Comparison of ENCODE assay signal across 2 cellular contexts in the genomic region with DNA sequence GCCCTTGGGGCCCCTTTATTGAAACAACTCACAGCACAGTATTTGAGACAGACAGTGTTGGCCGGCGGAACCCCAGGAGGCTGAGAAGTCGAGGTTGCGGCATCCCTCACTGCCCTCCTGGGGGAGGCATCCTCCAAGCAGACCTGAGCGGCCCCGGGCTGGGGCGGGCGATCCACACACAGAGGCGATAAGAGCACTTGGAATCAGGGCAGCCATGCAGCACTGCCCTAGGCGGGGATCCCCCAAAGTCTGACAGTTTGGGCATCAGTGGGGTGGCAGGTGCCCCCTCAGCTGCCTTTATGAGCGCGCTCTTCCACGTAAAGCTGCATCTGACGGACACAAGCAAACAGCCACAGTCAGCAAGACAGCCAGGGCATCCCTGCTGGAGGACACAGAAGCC.
TF ChIP-seq lines count a peak whose summit lies in the region.

No MANE protein-coding gene starts in this region.

TF ChIP-seq in GM23338, 12 proteins besides CTCF, POLR2A, EP300 and RAD21:
- TF ChIP-seq, protein P1, sequence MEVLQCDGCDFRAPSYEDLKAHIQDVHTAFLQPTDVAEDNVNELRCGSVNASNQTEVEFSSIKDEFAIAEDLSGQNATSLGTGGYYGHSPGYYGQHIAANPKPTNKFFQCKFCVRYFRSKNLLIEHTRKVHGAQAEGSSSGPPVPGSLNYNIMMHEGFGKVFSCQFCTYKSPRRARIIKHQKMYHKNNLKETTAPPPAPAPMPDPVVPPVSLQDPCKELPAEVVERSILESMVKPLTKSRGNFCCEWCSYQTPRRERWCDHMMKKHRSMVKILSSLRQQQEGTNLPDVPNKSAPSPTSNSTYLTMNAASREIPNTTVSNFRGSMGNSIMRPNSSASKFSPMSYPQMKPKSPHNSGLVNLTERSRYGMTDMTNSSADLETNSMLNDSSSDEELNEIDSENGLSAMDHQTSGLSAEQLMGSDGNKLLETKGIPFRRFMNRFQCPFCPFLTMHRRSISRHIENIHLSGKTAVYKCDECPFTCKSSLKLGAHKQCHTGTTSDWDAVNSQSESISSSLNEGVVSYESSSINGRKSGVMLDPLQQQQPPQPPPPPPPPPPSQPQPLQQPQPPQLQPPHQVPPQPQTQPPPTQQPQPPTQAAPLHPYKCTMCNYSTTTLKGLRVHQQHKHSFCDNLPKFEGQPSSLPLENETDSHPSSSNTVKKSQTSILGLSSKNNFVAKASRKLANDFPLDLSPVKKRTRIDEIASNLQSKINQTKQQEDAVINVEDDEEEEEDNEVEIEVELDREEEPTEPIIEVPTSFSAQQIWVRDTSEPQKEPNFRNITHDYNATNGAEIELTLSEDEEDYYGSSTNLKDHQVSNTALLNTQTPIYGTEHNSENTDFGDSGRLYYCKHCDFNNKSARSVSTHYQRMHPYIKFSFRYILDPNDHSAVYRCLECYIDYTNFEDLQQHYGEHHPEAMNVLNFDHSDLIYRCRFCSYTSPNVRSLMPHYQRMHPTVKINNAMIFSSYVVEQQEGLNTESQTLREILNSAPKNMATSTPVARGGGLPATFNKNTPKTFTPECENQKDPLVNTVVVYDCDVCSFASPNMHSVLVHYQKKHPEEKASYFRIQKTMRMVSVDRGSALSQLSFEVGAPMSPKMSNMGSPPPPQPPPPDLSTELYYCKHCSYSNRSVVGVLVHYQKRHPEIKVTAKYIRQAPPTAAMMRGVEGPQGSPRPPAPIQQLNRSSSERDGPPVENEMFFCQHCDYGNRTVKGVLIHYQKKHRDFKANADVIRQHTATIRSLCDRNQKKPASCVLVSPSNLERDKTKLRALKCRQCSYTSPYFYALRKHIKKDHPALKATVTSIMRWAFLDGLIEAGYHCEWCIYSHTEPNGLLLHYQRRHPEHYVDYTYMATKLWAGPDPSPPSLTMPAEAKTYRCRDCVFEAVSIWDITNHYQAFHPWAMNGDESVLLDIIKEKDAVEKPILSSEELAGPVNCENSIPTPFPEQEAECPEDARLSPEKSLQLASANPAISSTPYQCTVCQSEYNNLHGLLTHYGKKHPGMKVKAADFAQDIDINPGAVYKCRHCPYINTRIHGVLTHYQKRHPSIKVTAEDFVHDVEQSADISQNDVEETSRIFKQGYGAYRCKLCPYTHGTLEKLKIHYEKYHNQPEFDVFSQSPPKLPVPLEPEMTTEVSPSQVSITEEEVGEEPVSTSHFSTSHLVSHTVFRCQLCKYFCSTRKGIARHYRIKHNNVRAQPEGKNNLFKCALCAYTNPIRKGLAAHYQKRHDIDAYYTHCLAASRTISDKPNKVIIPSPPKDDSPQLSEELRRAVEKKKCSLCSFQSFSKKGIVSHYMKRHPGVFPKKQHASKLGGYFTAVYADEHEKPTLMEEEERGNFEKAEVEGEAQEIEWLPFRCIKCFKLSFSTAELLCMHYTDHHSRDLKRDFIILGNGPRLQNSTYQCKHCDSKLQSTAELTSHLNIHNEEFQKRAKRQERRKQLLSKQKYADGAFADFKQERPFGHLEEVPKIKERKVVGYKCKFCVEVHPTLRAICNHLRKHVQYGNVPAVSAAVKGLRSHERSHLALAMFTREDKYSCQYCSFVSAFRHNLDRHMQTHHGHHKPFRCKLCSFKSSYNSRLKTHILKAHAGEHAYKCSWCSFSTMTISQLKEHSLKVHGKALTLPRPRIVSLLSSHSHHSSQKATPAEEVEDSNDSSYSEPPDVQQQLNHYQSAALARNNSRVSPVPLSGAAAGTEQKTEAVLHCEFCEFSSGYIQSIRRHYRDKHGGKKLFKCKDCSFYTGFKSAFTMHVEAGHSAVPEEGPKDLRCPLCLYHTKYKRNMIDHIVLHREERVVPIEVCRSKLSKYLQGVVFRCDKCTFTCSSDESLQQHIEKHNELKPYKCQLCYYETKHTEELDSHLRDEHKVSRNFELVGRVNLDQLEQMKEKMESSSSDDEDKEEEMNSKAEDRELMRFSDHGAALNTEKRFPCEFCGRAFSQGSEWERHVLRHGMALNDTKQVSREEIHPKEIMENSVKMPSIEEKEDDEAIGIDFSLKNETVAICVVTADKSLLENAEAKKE (CRISPR knock-in tag; IDR thresholded peaks at IDR 0.05) = no peak
- TF ChIP-seq, protein P2, sequence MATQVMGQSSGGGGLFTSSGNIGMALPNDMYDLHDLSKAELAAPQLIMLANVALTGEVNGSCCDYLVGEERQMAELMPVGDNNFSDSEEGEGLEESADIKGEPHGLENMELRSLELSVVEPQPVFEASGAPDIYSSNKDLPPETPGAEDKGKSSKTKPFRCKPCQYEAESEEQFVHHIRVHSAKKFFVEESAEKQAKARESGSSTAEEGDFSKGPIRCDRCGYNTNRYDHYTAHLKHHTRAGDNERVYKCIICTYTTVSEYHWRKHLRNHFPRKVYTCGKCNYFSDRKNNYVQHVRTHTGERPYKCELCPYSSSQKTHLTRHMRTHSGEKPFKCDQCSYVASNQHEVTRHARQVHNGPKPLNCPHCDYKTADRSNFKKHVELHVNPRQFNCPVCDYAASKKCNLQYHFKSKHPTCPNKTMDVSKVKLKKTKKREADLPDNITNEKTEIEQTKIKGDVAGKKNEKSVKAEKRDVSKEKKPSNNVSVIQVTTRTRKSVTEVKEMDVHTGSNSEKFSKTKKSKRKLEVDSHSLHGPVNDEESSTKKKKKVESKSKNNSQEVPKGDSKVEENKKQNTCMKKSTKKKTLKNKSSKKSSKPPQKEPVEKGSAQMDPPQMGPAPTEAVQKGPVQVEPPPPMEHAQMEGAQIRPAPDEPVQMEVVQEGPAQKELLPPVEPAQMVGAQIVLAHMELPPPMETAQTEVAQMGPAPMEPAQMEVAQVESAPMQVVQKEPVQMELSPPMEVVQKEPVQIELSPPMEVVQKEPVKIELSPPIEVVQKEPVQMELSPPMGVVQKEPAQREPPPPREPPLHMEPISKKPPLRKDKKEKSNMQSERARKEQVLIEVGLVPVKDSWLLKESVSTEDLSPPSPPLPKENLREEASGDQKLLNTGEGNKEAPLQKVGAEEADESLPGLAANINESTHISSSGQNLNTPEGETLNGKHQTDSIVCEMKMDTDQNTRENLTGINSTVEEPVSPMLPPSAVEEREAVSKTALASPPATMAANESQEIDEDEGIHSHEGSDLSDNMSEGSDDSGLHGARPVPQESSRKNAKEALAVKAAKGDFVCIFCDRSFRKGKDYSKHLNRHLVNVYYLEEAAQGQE (IDR thresholded peaks at IDR 0.05; ENCODE audit: unreplicated experiment) = no peak
- no peak for TF ChIP-seq EZH2phosphoT487 (IDR thresholded peaks at IDR 0.05; ENCODE audit: unreplicated experiment)
- no peak for TF ChIP-seq STAT1 (IDR thresholded peaks at IDR 0.05; ENCODE audit: unreplicated experiment)
- TF ChIP-seq CREB1 (CRISPR knock-in tag; IDR thresholded peaks at IDR 0.05; ENCODE audit: low read depth) = no peak
- TF ChIP-seq, protein P3, sequence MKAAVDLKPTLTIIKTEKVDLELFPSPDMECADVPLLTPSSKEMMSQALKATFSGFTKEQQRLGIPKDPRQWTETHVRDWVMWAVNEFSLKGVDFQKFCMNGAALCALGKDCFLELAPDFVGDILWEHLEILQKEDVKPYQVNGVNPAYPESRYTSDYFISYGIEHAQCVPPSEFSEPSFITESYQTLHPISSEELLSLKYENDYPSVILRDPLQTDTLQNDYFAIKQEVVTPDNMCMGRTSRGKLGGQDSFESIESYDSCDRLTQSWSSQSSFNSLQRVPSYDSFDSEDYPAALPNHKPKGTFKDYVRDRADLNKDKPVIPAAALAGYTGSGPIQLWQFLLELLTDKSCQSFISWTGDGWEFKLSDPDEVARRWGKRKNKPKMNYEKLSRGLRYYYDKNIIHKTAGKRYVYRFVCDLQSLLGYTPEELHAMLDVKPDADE (IDR thresholded peaks at IDR 0.05) = no peak
- TF ChIP-seq EZH2 (IDR thresholded peaks at IDR 0.05; ENCODE audit: low read depth, unreplicated experiment) = no peak
- TF ChIP-seq ZNF114 (CRISPR knock-in tag; IDR thresholded peaks at IDR 0.05) = no peak
- no peak for TF ChIP-seq NANOG (IDR thresholded peaks at IDR 0.05; ENCODE audit: borderline replicate concordance)

TF ChIP-seq in GM12878, 131 proteins besides CTCF, POLR2A, EP300 and RAD21:
- TF ChIP-seq, protein P4, sequence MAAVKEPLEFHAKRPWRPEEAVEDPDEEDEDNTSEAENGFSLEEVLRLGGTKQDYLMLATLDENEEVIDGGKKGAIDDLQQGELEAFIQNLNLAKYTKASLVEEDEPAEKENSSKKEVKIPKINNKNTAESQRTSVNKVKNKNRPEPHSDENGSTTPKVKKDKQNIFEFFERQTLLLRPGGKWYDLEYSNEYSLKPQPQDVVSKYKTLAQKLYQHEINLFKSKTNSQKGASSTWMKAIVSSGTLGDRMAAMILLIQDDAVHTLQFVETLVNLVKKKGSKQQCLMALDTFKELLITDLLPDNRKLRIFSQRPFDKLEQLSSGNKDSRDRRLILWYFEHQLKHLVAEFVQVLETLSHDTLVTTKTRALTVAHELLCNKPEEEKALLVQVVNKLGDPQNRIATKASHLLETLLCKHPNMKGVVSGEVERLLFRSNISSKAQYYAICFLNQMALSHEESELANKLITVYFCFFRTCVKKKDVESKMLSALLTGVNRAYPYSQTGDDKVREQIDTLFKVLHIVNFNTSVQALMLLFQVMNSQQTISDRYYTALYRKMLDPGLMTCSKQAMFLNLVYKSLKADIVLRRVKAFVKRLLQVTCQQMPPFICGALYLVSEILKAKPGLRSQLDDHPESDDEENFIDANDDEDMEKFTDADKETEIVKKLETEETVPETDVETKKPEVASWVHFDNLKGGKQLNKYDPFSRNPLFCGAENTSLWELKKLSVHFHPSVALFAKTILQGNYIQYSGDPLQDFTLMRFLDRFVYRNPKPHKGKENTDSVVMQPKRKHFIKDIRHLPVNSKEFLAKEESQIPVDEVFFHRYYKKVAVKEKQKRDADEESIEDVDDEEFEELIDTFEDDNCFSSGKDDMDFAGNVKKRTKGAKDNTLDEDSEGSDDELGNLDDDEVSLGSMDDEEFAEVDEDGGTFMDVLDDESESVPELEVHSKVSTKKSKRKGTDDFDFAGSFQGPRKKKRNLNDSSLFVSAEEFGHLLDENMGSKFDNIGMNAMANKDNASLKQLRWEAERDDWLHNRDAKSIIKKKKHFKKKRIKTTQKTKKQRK (IDR thresholded peaks at IDR 0.05; ENCODE audit: low read depth, low read length) = no peak
- no peak for TF ChIP-seq IKZF1 (conservative IDR thresholded peaks at IDR 0.05)
- TF ChIP-seq, protein P5, sequence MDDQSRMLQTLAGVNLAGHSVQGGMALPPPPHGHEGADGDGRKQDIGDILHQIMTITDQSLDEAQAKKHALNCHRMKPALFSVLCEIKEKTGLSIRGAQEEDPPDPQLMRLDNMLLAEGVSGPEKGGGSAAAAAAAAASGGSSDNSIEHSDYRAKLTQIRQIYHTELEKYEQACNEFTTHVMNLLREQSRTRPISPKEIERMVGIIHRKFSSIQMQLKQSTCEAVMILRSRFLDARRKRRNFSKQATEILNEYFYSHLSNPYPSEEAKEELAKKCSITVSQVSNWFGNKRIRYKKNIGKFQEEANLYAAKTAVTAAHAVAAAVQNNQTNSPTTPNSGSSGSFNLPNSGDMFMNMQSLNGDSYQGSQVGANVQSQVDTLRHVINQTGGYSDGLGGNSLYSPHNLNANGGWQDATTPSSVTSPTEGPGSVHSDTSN (IDR thresholded peaks at IDR 0.05; ENCODE audit: insufficient replicate concordance, low read depth, low read length) = no peak
- no peak for TF ChIP-seq RBBP5 (conservative IDR thresholded peaks at IDR 0.05)
- no peak for TF ChIP-seq SIN3A (IDR thresholded peaks at IDR 0.05; ENCODE audit: low read depth, low read length)
- TF ChIP-seq POLR2AphosphoS5 (IDR thresholded peaks at IDR 0.05; ENCODE audit: low read length) = no peak
- no peak for TF ChIP-seq TCF7 (IDR thresholded peaks at IDR 0.05; ENCODE audit: borderline replicate concordance)
- TF ChIP-seq SMARCA5 (IDR thresholded peaks at IDR 0.05) = no peak
- no peak for TF ChIP-seq NR2F1 (conservative IDR thresholded peaks at IDR 0.05)
- TF ChIP-seq NFIC (IDR thresholded peaks at IDR 0.05; ENCODE audit: low read depth, low read length) = no peak
- no peak for TF ChIP-seq CEBPB (IDR thresholded peaks at IDR 0.05; ENCODE audit: borderline replicate concordance in 1 of 2, low read depth in 2 of 2, low read length in 2 of 2)
- TF ChIP-seq SUPT20H (IDR thresholded peaks at IDR 0.05; ENCODE audit: borderline replicate concordance, control insufficient read depth, low read depth, low read length) = no peak
- TF ChIP-seq JUNB (IDR thresholded peaks at IDR 0.05) = no peak
- no peak for TF ChIP-seq CBX3 (IDR thresholded peaks at IDR 0.05; ENCODE audit: borderline replicate concordance, low read depth)
- no peak for TF ChIP-seq SREBF2 (IDR thresholded peaks at IDR 0.05; ENCODE audit: low read length)
- no peak for TF ChIP-seq NFYA (IDR thresholded peaks at IDR 0.05; ENCODE audit: borderline replicate concordance, low read depth, low read length)
